8 cellular contexts compared by ENCODE assay signal in the genomic region with DNA sequence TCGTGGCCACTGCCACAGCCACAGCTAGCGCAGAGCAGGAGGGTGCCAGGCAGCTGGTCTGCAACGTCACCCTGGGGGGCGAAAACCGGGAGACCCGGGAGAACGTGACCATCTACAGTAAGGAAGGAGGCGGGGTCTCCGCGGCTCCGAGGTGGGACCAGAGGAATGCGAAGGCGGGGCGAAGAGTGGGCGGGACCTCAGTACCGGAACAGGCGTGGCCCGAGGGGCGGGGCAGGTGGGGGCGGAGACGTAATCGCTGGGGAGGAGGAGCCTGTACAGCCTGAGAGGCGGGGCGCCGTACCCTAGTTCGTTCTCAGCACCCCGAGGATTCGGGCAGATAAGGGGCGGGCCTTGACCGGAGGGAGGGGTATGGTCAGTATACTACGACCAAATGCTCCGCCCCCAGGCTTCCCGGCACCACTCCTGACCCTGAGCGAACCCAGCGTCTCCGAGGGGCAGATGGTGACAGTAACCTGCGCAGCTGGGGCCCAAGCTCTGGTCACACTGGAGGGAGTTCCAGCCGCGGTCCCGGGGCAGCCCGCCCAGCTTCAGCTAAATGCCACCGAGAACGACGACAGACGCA. TPM values are rescaled to one million over a fixed set of nuclear protein-coding genes. Genes with fewer than 3 reads are reported as not detected.
DNase-seq lines count a peak whose midpoint lies in the region; ATAC-seq lines count a peak whose summit lies in the region.

No MANE protein-coding gene starts in this region.

- no CpG with 5 or more reads among the region's 45 CpGs for WGBS in mesendoderm (ENCODE audit: extremely low coverage, insufficient coverage, low lambda C conversion rate)

- ATAC-seq in GM21723 (IDR thresholded peaks at IDR 0.05; ENCODE audit: unreplicated experiment): peak; percentile 53

- no peak overlapping the region for H2BK15ac ChIP-seq in mesendoderm (replicated peaks; ENCODE audit: low read depth)

- H3K4me2 ChIP-seq in BLaER1 (peak overlapping the region; percentile 93), mesendoderm (ENCODE audit: low read length) (peak overlapping the region; percentile 61)

- no peak overlapping the region for H3K27ac ChIP-seq in BLaER1
- H3K27ac ChIP-seq in mesendoderm (ENCODE audit: low read depth, low read length): no peak overlapping the region

- H4K8ac ChIP-seq in mesendoderm (ENCODE audit: low read depth, low read length): no peak overlapping the region

- H2BK120ac ChIP-seq in mesendoderm (ENCODE audit: low read depth, low read length): no peak overlapping the region

- peak overlapping the region; percentile 34 for H3K56ac ChIP-seq in mesendoderm (ENCODE audit: low read length)

- DNase-seq in NCI-H146 treated with DMSO at 0.1 percent for 48 hours (lab: John Stamatoyannopoulos, UW; ENCODE audit: unreplicated experiment) (peak; percentile 73), mesendoderm (peak; percentile 89), NCI-H2029 (lab: John Stamatoyannopoulos, UW) (no peak)
- peak; percentile 55 to 56 for DNase-seq in activated CD4-positive, alpha-beta T cell treated with anti-CD3 and anti-CD28 coated beads, Interleukin-2, amount 50 U/mL, for 4 hours
- peak; percentile 44 for DNase-seq in effector CD4-positive, alpha-beta T cell
- peak; percentile 67 to 84 for DNase-seq in stimulated activated CD8-positive, alpha-beta memory T cell treated with anti-CD3 and anti-CD28 coated beads, Interleukin-2, amount 100 ng/mL, for 48 hours (ENCODE audit: low read depth in 2 of 2)

- H3K9me3 ChIP-seq in BLaER1: peaks cover 13% of the 10 kb centered on the region

- H3K4me1 ChIP-seq in BLaER1: peaks cover 75% of the 10 kb centered on the region
- peaks cover 5% of the 10 kb centered on the region for H3K4me1 ChIP-seq in mesendoderm (ENCODE audit: control insufficient read depth, low read depth, low read length)

- peaks cover 70% of the 10 kb centered on the region for H4K20me1 ChIP-seq in BLaER1

- H3K4ac ChIP-seq in mesendoderm (ENCODE audit: low read depth, low read length): no peak overlapping the region

- H2BK5ac ChIP-seq in mesendoderm (ENCODE audit: low read length): no peak overlapping the region

- H3K23ac ChIP-seq in mesendoderm (ENCODE audit: low read length): no peak overlapping the region

- no peaks in the 10 kb centered on the region for H3K79me2 ChIP-seq in mesendoderm (ENCODE audit: control insufficient read depth, insufficient read depth, low read length)

- H2AK5ac ChIP-seq in mesendoderm (ENCODE audit: low read length): no peak overlapping the region

- no peak overlapping the region for H3K9ac ChIP-seq in BLaER1
- H3K9ac ChIP-seq in mesendoderm (ENCODE audit: low read length): peak overlapping the region; percentile 5

- peaks cover 100% of the 10 kb centered on the region for H3K27me3 ChIP-seq in BLaER1
- peaks cover 53% of the 10 kb centered on the region for H3K27me3 ChIP-seq in mesendoderm (ENCODE audit: insufficient read depth, low read length, poor library complexity)

- no peak overlapping the region for H3K18ac ChIP-seq in mesendoderm (ENCODE audit: low read length)

- H3K36me3 ChIP-seq in BLaER1 (no peaks in the 10 kb centered on the region), mesendoderm (ENCODE audit: control insufficient read depth, insufficient read depth, low read length) (no peaks in the 10 kb centered on the region)

- H4K5ac ChIP-seq in mesendoderm (ENCODE audit: low read length): no peak overlapping the region

- H3K4me3 ChIP-seq in BLaER1 (peak overlapping the region; percentile 62), mesendoderm (ENCODE audit: low read length) (no peak overlapping the region)

- H3K79me1 ChIP-seq in mesendoderm (ENCODE audit: low read length): no peaks in the 10 kb centered on the region

RNA-seq across cellular contexts. Expression of a gene that starts 2.5 kb away (rescaled TPM):
- polyA plus RNA-seq in mesendoderm (2013, experiment 1 of 2): 0.15 TPM
- polyA plus RNA-seq in mesendoderm (2013, experiment 2 of 2): 0.15 TPM

RNA-seq across cellular contexts. Expression of a gene that starts 5.5 kb away (rescaled TPM):
- polyA plus RNA-seq in mesendoderm (2013, experiment 1 of 2): 0.46 TPM
- polyA plus RNA-seq in mesendoderm (2013, experiment 2 of 2): 0.36 TPM

RNA-seq across cellular contexts. Expression of a gene that starts 17.3 kb away (rescaled TPM):
- 3.0 TPM for polyA plus RNA-seq in mesendoderm (2013, experiment 1 of 2)
- polyA plus RNA-seq in mesendoderm (2013, experiment 2 of 2): 2.3 TPM

RNA-seq across cellular contexts. Expression of a gene that starts 21.4 kb away (rescaled TPM):
- 0.88 TPM for polyA plus RNA-seq in mesendoderm (2013, experiment 1 of 2)
- 1.0 TPM for polyA plus RNA-seq in mesendoderm (2013, experiment 2 of 2)

RNA-seq across cellular contexts. Expression of a gene that starts 23.5 kb away (rescaled TPM):
- polyA plus RNA-seq in mesendoderm (2013, experiment 1 of 2): 21.9 TPM
- 20.5 TPM for polyA plus RNA-seq in mesendoderm (2013, experiment 2 of 2)
